11 cellular contexts compared by ENCODE assay signal in genomic region chr6:506508-506907, GRCh38.
DNase-seq lines count a peak whose midpoint lies in the region; ATAC-seq and TF ChIP-seq lines count a peak whose summit lies in the region.
"Had no signal": no experiment of that assay in that cellular context is flagged by ENCODE, and none has a peak within 500 bp of the region (broad histone marks: within the 10 kb centered on the region; RNA-seq: fewer than 3 reads in every experiment).

No MANE protein-coding gene starts in this region.

- intact Hi-C loops in natural killer cell (cut with micrococcal nuclease): no loop called here
- intact Hi-C loops in left ventricle myocardium superior (cut with micrococcal nuclease): no loop called here
- intact Hi-C loops in left lung (cut with DNase I): no loop called here
- intact Hi-C loops in heart left ventricle (cut with DNase I): no loop called here

- H3K27ac ChIP-seq in left lung (no peak overlapping the region), heart left ventricle (no peak overlapping the region)
- H3K27ac ChIP-seq: uterus had no signal

- no peaks in the 10 kb centered on the region for H3K4me1 ChIP-seq in left lung
- peaks cover 0 to 6% (median 0%) of the 10 kb centered on the region in 12 donors for H3K4me1 ChIP-seq in heart left ventricle
- H3K4me1 ChIP-seq: uterus had no signal

- TF ChIP-seq POLR2A in heart left ventricle (IDR thresholded peaks at IDR 0.05): no peak

- no peaks in the 10 kb centered on the region for H3K27me3 ChIP-seq in left lung
- no peaks in the 10 kb centered on the region for H3K27me3 ChIP-seq in heart left ventricle
- H3K27me3 ChIP-seq: uterus had no signal

- peaks cover 5% of the 10 kb centered on the region for H3K36me3 Mint-ChIP-seq in natural killer cell treated with Interleukin-12 subunit alpha and Interleukin-12 subunit beta and Interleukin-15 and Interleukin-18, amount 100 ng/mL, for 72 hours
- no peaks in the 10 kb centered on the region for H3K36me3 Mint-ChIP-seq in natural killer cell

- H3K9me3 ChIP-seq in left lung (no peaks in the 10 kb centered on the region), heart left ventricle (no peaks in the 10 kb centered on the region)
- H3K9me3 ChIP-seq: uterus had no signal

- H3K27ac Mint-ChIP-seq in natural killer cell treated with Interleukin-12 subunit alpha and Interleukin-12 subunit beta and Interleukin-15 and Interleukin-18, amount 100 ng/mL, for 72 hours: peak overlapping the region; percentile 87 to 91
- H3K27ac Mint-ChIP-seq in natural killer cell: peak overlapping the region in 1 of 2 donors; percentile 11

- 57 to 64% (median 62%) methylated on average over 4 of the region's 4 CpGs for WGBS in heart left ventricle, 4 donors

- no peak for DNase-seq in natural killer cell treated with Interleukin-12 subunit alpha and Interleukin-12 subunit beta and Interleukin-15 and Interleukin-18, amount 100 ng/mL, for 72 hours (ENCODE audit: low spot score)
- DNase-seq in natural killer cell (no peak), activated T-cell treated with anti-CD3 and anti-CD28 coated beads for 4 hours (peak; percentile 44), cerebellar nuclear complex (lab: John Stamatoyannopoulos, UW) (no peak), left ventricle myocardium superior (no peak), left lung (no peak), heart left ventricle (no peak)
- peak; percentile 52 for DNase-seq in stimulated activated CD4-positive, alpha-beta T cell treated with anti-CD3 and anti-CD28 coated beads, Interleukin-12 subunit alpha, Interleukin-12 subunit beta, amount 100 ng/mL, for 4 hours
- DNase-seq: kidney glomerular epithelial cell, NCI-H446 treated with DMSO at 0.1 percent for 48 hours, uterus had no signal

- no peak overlapping the region for H3K4me3 ChIP-seq in left lung
- no peak overlapping the region for H3K4me3 ChIP-seq in heart left ventricle
- H3K4me3 ChIP-seq: uterus had no signal

- ATAC-seq in natural killer cell treated with Interleukin-12 subunit alpha and Interleukin-12 subunit beta and Interleukin-15 and Interleukin-18, amount 100 ng/mL, for 72 hours: peak; percentile 38 to 77
- ATAC-seq in natural killer cell (no peak), left ventricle myocardium superior (no peak), left lung (no peak), heart left ventricle (no peak)

- TF ChIP-seq CTCF in natural killer cell (IDR thresholded peaks at IDR 0.05): no peak
- TF ChIP-seq CTCF in left lung (IDR thresholded peaks at IDR 0.05): no peak
- TF ChIP-seq CTCF in heart left ventricle (IDR thresholded peaks at IDR 0.05): no peak

- H3K36me3 ChIP-seq in left lung: peaks cover 0 to 7% of the 10 kb centered on the region in 2 donors
- peaks cover 0 to 18% (median 0%) of the 10 kb centered on the region in 9 donors for H3K36me3 ChIP-seq in heart left ventricle
- H3K36me3 ChIP-seq: uterus had no signal

- no peaks in the 10 kb centered on the region for H3K9me3 Mint-ChIP-seq in natural killer cell treated with Interleukin-12 subunit alpha and Interleukin-12 subunit beta and Interleukin-15 and Interleukin-18, amount 100 ng/mL, for 72 hours
- no peaks in the 10 kb centered on the region for H3K9me3 Mint-ChIP-seq in natural killer cell

- no peaks in the 10 kb centered on the region for H3K27me3 Mint-ChIP-seq in natural killer cell treated with Interleukin-12 subunit alpha and Interleukin-12 subunit beta and Interleukin-15 and Interleukin-18, amount 100 ng/mL, for 72 hours
- no peaks in the 10 kb centered on the region for H3K27me3 Mint-ChIP-seq in natural killer cell (ENCODE audit: low read depth in 2 of 2)

- peak overlapping the region; percentile 66 for H3K4me3 Mint-ChIP-seq in natural killer cell treated with Interleukin-12 subunit alpha and Interleukin-12 subunit beta and Interleukin-15 and Interleukin-18, amount 100 ng/mL, for 72 hours
- no peak overlapping the region for H3K4me3 Mint-ChIP-seq in natural killer cell

- peaks cover 67 to 85% of the 10 kb centered on the region in 2 donors for H3K4me1 Mint-ChIP-seq in natural killer cell treated with Interleukin-12 subunit alpha and Interleukin-12 subunit beta and Interleukin-15 and Interleukin-18, amount 100 ng/mL, for 72 hours (ENCODE audit: low read depth in 2 of 2)
- peaks cover 36 to 48% of the 10 kb centered on the region in 2 donors for H3K4me1 Mint-ChIP-seq in natural killer cell

Comparison
In these comparisons a context has a peak if more than half of its experiments do, and no peak if none do; other contexts are left out.
1. ATAC-seq: peak in natural killer cell treated with Interleukin-12 subunit alpha and Interleukin-12 subunit beta and Interleukin-15 and Interleukin-18, amount 100 ng/mL, for 72 hours (2 of 2); none in natural killer cell (0 of 3), left ventricle myocardium superior (single experiment), left lung (single experiment) and heart left ventricle (0 of 4).
2. DNase-seq: peak in activated T-cell treated with anti-CD3 and anti-CD28 coated beads for 4 hours (single experiment) and stimulated activated CD4-positive, alpha-beta T cell treated with anti-CD3 and anti-CD28 coated beads, Interleukin-12 subunit alpha, Interleukin-12 subunit beta, amount 100 ng/mL, for 4 hours (single experiment); none in natural killer cell treated with Interleukin-12 subunit alpha and Interleukin-12 subunit beta and Interleukin-15 and Interleukin-18, amount 100 ng/mL, for 72 hours (single experiment), natural killer cell (single experiment), cerebellar nuclear complex (0 of 2), left ventricle myocardium superior (single experiment), left lung (0 of 2) and heart left ventricle (0 of 5).